Comparison of ENCODE assay signal across 1 cellular context in the genomic region with DNA sequence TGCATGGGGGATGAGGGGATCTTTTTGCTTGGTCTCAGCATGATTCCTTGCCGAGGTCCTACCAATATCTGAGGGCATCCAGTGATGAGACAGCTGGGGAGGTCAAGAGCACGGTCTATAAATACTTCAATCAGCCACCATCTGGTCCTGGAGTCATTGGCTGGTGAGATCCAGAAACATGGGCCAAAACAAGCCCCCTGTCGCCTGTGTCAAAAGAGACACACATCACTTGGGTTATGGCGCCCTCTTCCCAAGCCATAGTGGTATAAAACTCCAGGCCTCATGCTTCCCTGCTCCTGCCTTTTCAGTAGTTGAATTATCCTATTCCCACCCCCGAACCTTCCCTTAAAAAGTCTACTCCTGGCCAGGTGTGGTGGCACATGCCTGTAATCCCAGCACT.
A peak's percentile ranks its signal among the peaks of the same experiment; 100 is the strongest.
TF ChIP-seq lines count a peak whose summit lies in the region.

No MANE protein-coding gene starts in this region.

TF ChIP-seq in K562, 482 proteins besides CTCF, POLR2A, EP300 and RAD21 (continued from another document):
- TF ChIP-seq, protein P1, sequence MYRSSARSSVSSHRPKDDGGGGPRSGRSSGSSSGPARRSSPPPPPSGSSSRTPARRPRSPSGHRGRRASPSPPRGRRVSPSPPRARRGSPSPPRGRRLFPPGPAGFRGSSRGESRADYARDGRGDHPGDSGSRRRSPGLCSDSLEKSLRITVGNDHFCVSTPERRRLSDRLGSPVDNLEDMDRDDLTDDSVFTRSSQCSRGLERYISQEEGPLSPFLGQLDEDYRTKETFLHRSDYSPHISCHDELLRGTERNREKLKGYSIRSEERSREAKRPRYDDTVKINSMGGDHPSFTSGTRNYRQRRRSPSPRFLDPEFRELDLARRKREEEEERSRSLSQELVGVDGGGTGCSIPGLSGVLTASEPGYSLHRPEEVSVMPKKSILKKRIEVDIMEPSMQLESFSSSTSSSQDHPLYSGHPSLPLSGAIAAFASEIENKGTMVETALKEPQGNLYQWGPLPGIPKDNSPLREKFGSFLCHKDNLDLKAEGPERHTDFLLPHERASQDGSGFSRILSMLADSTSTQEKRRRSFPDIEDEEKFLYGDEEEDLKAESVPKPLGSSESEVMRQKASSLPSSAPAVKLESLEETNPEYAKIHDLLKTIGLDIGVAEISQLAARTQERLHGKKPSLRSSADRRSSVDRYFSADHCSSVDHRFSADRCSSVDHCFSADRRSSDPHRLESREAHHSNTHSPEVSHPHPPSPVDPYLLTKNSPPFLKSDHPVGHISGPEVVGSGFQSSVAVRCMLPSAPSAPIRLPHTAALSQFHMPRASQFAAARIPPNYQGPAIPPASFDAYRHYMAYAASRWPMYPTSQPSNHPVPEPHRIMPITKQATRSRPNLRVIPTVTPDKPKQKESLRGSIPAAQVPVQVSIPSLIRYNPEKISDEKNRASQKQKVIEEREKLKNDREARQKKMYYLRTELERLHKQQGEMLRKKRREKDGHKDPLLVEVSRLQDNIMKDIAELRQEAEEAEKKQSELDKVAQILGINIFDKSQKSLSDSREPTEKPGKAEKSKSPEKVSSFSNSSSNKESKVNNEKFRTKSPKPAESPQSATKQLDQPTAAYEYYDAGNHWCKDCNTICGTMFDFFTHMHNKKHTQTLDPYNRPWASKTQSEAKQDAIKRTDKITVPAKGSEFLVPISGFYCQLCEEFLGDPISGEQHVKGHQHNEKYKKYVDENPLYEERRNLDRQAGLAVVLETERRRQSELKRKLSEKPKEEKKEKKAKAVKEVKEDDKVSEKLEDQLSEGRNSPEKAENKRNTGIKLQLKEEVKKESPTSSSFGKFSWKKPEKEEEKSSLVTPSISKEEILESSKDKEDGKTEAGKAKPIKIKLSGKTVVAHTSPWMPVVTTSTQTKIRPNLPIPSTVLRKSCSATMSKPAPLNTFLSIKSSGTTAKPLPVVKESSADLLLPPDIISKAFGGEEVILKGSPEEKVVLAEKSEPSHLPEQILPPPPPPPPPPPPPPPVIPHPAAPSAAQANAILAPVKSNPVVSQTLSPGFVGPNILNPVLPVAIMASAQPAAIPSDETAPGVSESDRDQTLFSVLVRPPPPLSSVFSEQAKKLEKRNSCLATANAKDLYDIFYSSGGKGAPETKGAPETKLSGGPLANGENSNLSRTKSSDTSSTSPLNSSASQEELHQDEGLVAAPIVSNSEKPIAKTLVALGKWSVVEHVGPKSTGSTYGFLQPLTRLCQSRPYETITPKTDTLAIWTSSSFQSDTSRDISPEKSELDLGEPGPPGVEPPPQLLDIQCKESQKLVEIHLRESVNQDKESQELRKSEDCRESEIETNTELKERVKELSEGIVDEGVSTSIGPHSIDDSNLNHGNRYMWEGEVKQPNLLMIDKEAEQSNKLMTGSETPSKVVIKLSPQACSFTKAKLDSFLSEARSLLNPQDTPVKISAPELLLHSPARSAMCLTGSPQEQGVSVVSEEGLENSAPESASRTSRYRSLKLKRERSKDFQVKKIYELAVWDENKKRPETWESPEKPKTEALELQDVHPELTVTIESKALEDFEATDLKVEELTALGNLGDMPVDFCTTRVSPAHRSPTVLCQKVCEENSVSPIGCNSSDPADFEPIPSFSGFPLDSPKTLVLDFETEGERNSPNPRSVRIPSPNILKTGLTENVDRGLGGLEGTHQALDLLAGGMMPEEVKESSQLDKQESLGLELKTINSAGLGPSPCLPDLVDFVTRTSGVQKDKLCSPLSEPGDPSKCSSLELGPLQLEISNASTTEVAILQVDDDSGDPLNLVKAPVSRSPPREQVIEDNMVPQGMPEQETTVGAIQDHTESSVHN (IDR thresholded peaks at IDR 0.05; ENCODE audit: borderline replicate concordance in 1 of 2, low read depth in 1 of 2) = no peak
- TF ChIP-seq TRIM24 (IDR thresholded peaks at IDR 0.05) (no peak), KDM1A (IDR thresholded peaks at IDR 0.05) (no peak), CC2D1A (IDR thresholded peaks at IDR 0.05) (peak; percentile 37; the same call in 1 of the 2 replicates), MBD2 (IDR thresholded peaks at IDR 0.05; ENCODE audit: borderline replicate concordance, low read depth) (no peak), ZNF583 (CRISPR knock-in tag; IDR thresholded peaks at IDR 0.05) (no peak), NFATC3 (IDR thresholded peaks at IDR 0.05) (no peak), NR2C2 (CRISPR knock-in tag; IDR thresholded peaks at IDR 0.05) (no peak), NR2C2 (tag; IDR thresholded peaks at IDR 0.05) (no peak), NBN (IDR thresholded peaks at IDR 0.05; ENCODE audit: low read depth) (no peak), NR1H2 (CRISPR knock-in tag; IDR thresholded peaks at IDR 0.05) (no peak), HMGN3 (IDR thresholded peaks at IDR 0.05; ENCODE audit: borderline replicate concordance, extremely low read depth, insufficient read length, low read depth, low read length) (no peak), CBFA2T3 (IDR thresholded peaks at IDR 0.05) (peak; percentile 27), NFIC (IDR thresholded peaks at IDR 0.05) (no peak), ZNF184 (CRISPR knock-in tag; IDR thresholded peaks at IDR 0.05) (no peak), KLF13 (tag; IDR thresholded peaks at IDR 0.05; ENCODE audit: borderline replicate concordance, low read depth) (no peak), MEF2A (IDR thresholded peaks at IDR 0.05; ENCODE audit: control insufficient read depth, low read depth, low read length) (peak; percentile 53; the same call in 1 of the 2 replicates), CCAR2 (IDR thresholded peaks at IDR 0.05; ENCODE audit: low read depth, low read length) (no peak)
